In the genomic region with DNA sequence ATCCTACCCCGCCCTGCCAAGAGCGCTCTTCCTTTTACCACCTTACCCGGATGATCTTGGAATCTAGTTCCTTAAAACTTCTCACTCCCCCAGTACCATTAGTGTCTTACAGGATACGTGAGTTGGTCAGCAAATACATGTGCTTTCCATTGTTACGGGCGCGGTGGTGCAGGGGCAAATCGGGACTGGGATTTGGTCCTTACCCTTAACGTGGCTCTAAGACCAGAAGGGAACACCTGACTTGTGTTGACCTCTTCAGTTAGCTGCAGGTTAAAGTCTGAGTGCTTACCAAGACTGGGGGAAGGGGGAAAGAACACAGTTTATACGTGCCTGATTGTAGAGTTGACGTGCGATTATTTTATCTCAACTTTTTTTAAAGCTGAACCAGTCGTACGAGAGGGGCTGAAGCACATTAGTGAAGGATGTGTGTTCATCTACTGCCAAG, we compare ENCODE assay signal across 8 cellular contexts. TPM values are rescaled to one million over a fixed set of nuclear protein-coding genes. Genes with fewer than 3 reads are reported as not detected.
A peak's percentile ranks its signal among the peaks of the same experiment; 100 is the strongest.
DNase-seq lines count a peak whose midpoint lies in the region; ATAC-seq and TF ChIP-seq lines count a peak whose summit lies in the region.

No MANE protein-coding gene starts in this region.

- H3K4me1 ChIP-seq in mucosa of descending colon (ENCODE audit: low read depth): peaks cover 19% of the 10 kb centered on the region

- ATAC-seq in mucosa of descending colon: peak; percentile 41

- TF ChIP-seq CTCF in NB4 (IDR thresholded peaks at IDR 0.05; ENCODE audit: low read depth, low read length): no peak
- no peak for TF ChIP-seq CTCF in cardiac fibroblast (IDR thresholded peaks at IDR 0.05; ENCODE audit: low read depth, low read length)
- no peak for TF ChIP-seq CTCF in mucosa of descending colon (IDR thresholded peaks at IDR 0.05)

- H3K36me3 ChIP-seq in mucosa of descending colon (ENCODE audit: low read depth): no peaks in the 10 kb centered on the region

- no peak for DNase-seq in NB4 (ENCODE audit: low read depth)
- DNase-seq in cardiac fibroblast (ENCODE audit: low read depth in 2 of 2): no peak
- DNase-seq in mucosa of descending colon: peak in 1 of 3 donors; percentile 54
- no peak for DNase-seq in DMS79 treated with DMSO at 0.1 percent for 48 hours (lab: John Stamatoyannopoulos, UW)
- DNase-seq in COR-L47 (lab: John Stamatoyannopoulos, UW): no peak
- DNase-seq in H4 (ENCODE audit: low spot score): no peak
- no peak for DNase-seq in ecto neural progenitor cell (ENCODE audit: low spot score)

- intact Hi-C loops in mucosa of descending colon (cut with DNase I, micrococcal nuclease): no loop called here

- TF ChIP-seq POLR2A in NB4 (IDR thresholded peaks at IDR 0.05; ENCODE audit: extremely low read depth, insufficient read length): no peak

- H3K4me3 ChIP-seq in GM08714 (ENCODE audit: low read length) (peak overlapping the region; percentile 90), NB4 (ENCODE audit: low read depth, low read length) (peak overlapping the region; percentile 90), cardiac fibroblast (replicated peaks in 1 of 2; ENCODE audit: low read depth in 2 of 2, low read length in 2 of 2) (peak overlapping the region; percentile 97 to 99), mucosa of descending colon (peak overlapping the region; percentile 88)

- no peaks in the 10 kb centered on the region for H3K9me3 ChIP-seq in mucosa of descending colon

RNA-seq across cellular contexts. Expression of a gene that starts 0.5 kb away (rescaled TPM):
- 100 to 1,000 TPM in 2 of 3 donors, 10 to 100 TPM in 1; 52.2 to 115 (median 106) TPM for total RNA-seq in mucosa of descending colon
- 192 and 303 TPM in 2 replicates for total RNA-seq in H4 (2014; rRNA removed; shearing (Covaris generic))

RNA-seq across cellular contexts. Expression of a gene that starts 0.9 kb away (rescaled TPM):
- total RNA-seq in mucosa of descending colon: 10 to 100 TPM; 15.5 to 22.8 (median 18.6) TPM
- 6.6 and 6.7 TPM in 2 replicates for total RNA-seq in H4 (2014; rRNA removed; shearing (Covaris generic))

RNA-seq across cellular contexts. Expression of a gene that starts 10.0 kb away (rescaled TPM):
- 10 to 100 TPM; 12.1 to 13.5 (median 12.6) TPM for total RNA-seq in mucosa of descending colon
- 16.3 and 19.2 TPM in 2 replicates for total RNA-seq in H4 (2014; rRNA removed; shearing (Covaris generic))

RNA-seq across cellular contexts. Expression of a gene that starts 10.2 kb away (rescaled TPM):
- total RNA-seq in mucosa of descending colon: 1 to 10 TPM; 2.2 to 2.7 (median 2.3) TPM
- 0.29 TPM in 1 of 2 replicates, not detected in the other for total RNA-seq in H4 (2014; rRNA removed; shearing (Covaris generic))
